Comparison of ENCODE assay signal across 8 cellular contexts in genomic region chr15:48358229-48358641, GRCh38. TPM values are rescaled to one million over a fixed set of nuclear protein-coding genes. Genes with fewer than 3 reads are reported as not detected.
DNase-seq lines count a peak whose midpoint lies in the region; ATAC-seq and TF ChIP-seq lines count a peak whose summit lies in the region.

No MANE protein-coding gene starts in this region.

- peak; percentile 41 for ATAC-seq in HG03108 (IDR thresholded peaks at IDR 0.05; ENCODE audit: unreplicated experiment)
- no peak for ATAC-seq in stimulated activated naive CD8-positive, alpha-beta T cell treated with anti-CD3 and anti-CD28 coated beads, Interleukin-15, amount 100 ng/mL, for 72 hours

- no peaks in the 10 kb centered on the region for H3K36me3 Mint-ChIP-seq in Caco-2 (ENCODE audit: insufficient read depth, unreplicated experiment)

- no peaks in the 10 kb centered on the region for H4K20me1 ChIP-seq in SU-DHL-6 (ENCODE audit: low read depth, low read length)

- no peaks in the 10 kb centered on the region for H3K9me3 ChIP-seq in Caco-2
- H3K9me3 ChIP-seq in SU-DHL-6 (ENCODE audit: insufficient read depth, low read length), result no peaks in the 10 kb centered on the region
- no peaks in the 10 kb centered on the region for H3K9me3 ChIP-seq in cardiac muscle cell (ENCODE audit: low read depth)
- no peaks in the 10 kb centered on the region for H3K9me3 ChIP-seq in stomach

- no peak overlapping the region for H3K27ac Mint-ChIP-seq in Caco-2 (ENCODE audit: unreplicated experiment)
- no peak overlapping the region for H3K27ac Mint-ChIP-seq in stimulated activated naive CD8-positive, alpha-beta T cell treated with anti-CD3 and anti-CD28 coated beads, Interleukin-15, amount 100 ng/mL, for 72 hours

- no peaks in the 10 kb centered on the region for H3K9me3 Mint-ChIP-seq in Caco-2 (ENCODE audit: unreplicated experiment)
- no peaks in the 10 kb centered on the region for H3K9me3 Mint-ChIP-seq in stimulated activated naive CD8-positive, alpha-beta T cell treated with anti-CD3 and anti-CD28 coated beads, Interleukin-15, amount 100 ng/mL, for 72 hours

- no peaks in the 10 kb centered on the region for H3K27me3 Mint-ChIP-seq in Caco-2 (ENCODE audit: insufficient read depth, unreplicated experiment)
- no peaks in the 10 kb centered on the region for H3K27me3 Mint-ChIP-seq in stimulated activated naive CD8-positive, alpha-beta T cell treated with anti-CD3 and anti-CD28 coated beads, Interleukin-15, amount 100 ng/mL, for 72 hours

- TF ChIP-seq POLR2A in stomach (IDR thresholded peaks at IDR 0.05) (no peak), lower leg skin (IDR thresholded peaks at IDR 0.05) (no peak)

- H2AFZ ChIP-seq in SU-DHL-6 (ENCODE audit: low read depth, low read length, severe bottlenecking), result no peak overlapping the region

- no peaks in the 10 kb centered on the region for H3K79me2 ChIP-seq in SU-DHL-6 (ENCODE audit: insufficient read depth, low read length)

- BruUV-seq in Caco-2 (replicated peaks; lab: Mats Ljungman, UMichigan), result no TSS peak

- H3K9me2 ChIP-seq in SU-DHL-6 (replicated peaks; ENCODE audit: insufficient read depth, low read length), result no peaks in the 10 kb centered on the region

- CTCF ChIA-PET in Caco-2 (lab: Charles Lee), result no interaction called here

- H3F3A ChIP-seq in SU-DHL-6 (ENCODE audit: insufficient read depth), result no peaks in the 10 kb centered on the region

- no peak overlapping the region for H3K9ac ChIP-seq in SU-DHL-6 (ENCODE audit: low read length)

- DNase-seq in Caco-2 (no peak), cardiac muscle cell (ENCODE audit: low read depth in 1 of 2, low spot score in 1 of 2) (peak; percentile 18 to 61), stomach (no peak), lower leg skin (ENCODE audit: low spot score in 2 of 2) (no peak)
- DNase-seq in activated CD8-positive, alpha-beta memory T cell treated with anti-CD3 and anti-CD28 coated beads, Interleukin-2, amount 50 U/mL, for 4 hours, result no peak
- no peak for DNase-seq in stimulated activated naive CD8-positive, alpha-beta T cell treated with anti-CD3 and anti-CD28 coated beads, Interleukin-15, amount 100 ng/mL, for 72 hours

- no peak for TF ChIP-seq EP300 in stomach (IDR thresholded peaks at IDR 0.05)

- no peaks in the 10 kb centered on the region for H3K36me3 ChIP-seq in Caco-2 (ENCODE audit: control insufficient read depth, insufficient read depth, low read length)
- no peaks in the 10 kb centered on the region for H3K36me3 ChIP-seq in SU-DHL-6 (ENCODE audit: low read length)
- H3K36me3 ChIP-seq in cardiac muscle cell, result no peaks in the 10 kb centered on the region
- no peaks in the 10 kb centered on the region for H3K36me3 ChIP-seq in stomach

- H3K4me1 ChIP-seq in Caco-2 (no peaks in the 10 kb centered on the region), cardiac muscle cell (ENCODE audit: low read depth) (no peaks in the 10 kb centered on the region), stomach (peaks cover 0 to 9% (median 4%) of the 10 kb centered on the region in 4 donors)

- intact Hi-C loops in Caco-2 (cut with micrococcal nuclease; ENCODE audit: unreplicated experiment) (loop anchor here (1.0 to 10.0 kb wide), 4 partner anchors 162 to 498 kb away; partner anchors contain the start of genes CEP152 and FBN1), stomach (cut with DNase I; ENCODE audit: low total_unique reads) (no loop called here), lower leg skin (cut with DNase I; ENCODE audit: low total_unique reads) (loop anchor here (10.0 kb wide), 1 partner anchor 447 kb away; no protein-coding TSS in a partner anchor)

- H3K27me3 ChIP-seq in Caco-2 (replicated peaks; ENCODE audit: control insufficient read depth, insufficient read depth, low read length) (no peaks in the 10 kb centered on the region), SU-DHL-6 (ENCODE audit: low read length) (no peaks in the 10 kb centered on the region), cardiac muscle cell (no peaks in the 10 kb centered on the region), stomach (no peaks in the 10 kb centered on the region)

- no peak overlapping the region for H3K27ac ChIP-seq in SU-DHL-6 (ENCODE audit: low read depth, low read length)
- no peak overlapping the region for H3K27ac ChIP-seq in cardiac muscle cell
- peak overlapping the region in 3 of 5 donors; percentile 12 to 25 (median 16) for H3K27ac ChIP-seq in stomach

- peak; percentile 45 to 59 for TF ChIP-seq CTCF in Caco-2 (IDR thresholded peaks at IDR 0.05; ENCODE audit: insufficient read depth in 1 of 2, low read depth in 1 of 2, low read length in 1 of 2, severe bottlenecking in 1 of 2, unreplicated experiment in 1 of 2)
- TF ChIP-seq CTCF in SU-DHL-6 (IDR thresholded peaks at IDR 0.05; ENCODE audit: insufficient read depth, low read length, poor library complexity, severe bottlenecking), result peak; percentile 25
- peak; percentile 60 for TF ChIP-seq CTCF in cardiac muscle cell (IDR thresholded peaks at IDR 0.05; ENCODE audit: low read depth, low read length)
- peak in 5 of 7 experiments; percentile 26 to 65 (median 56) for TF ChIP-seq CTCF in stomach (IDR thresholded peaks at IDR 0.05)
- no peak for TF ChIP-seq CTCF in lower leg skin (IDR thresholded peaks at IDR 0.05)

- no peak overlapping the region for H3K4me3 Mint-ChIP-seq in Caco-2 (ENCODE audit: unreplicated experiment)
- no peak overlapping the region for H3K4me3 Mint-ChIP-seq in stimulated activated naive CD8-positive, alpha-beta T cell treated with anti-CD3 and anti-CD28 coated beads, Interleukin-15, amount 100 ng/mL, for 72 hours

- H3K4me2 ChIP-seq in SU-DHL-6 (ENCODE audit: low read depth, low read length, poor library complexity, severe bottlenecking), result no peak overlapping the region

- peaks cover 13% of the 10 kb centered on the region for H3K4me1 Mint-ChIP-seq in Caco-2 (ENCODE audit: low read depth, unreplicated experiment)
- H3K4me1 Mint-ChIP-seq in stimulated activated naive CD8-positive, alpha-beta T cell treated with anti-CD3 and anti-CD28 coated beads, Interleukin-15, amount 100 ng/mL, for 72 hours, result no peaks in the 10 kb centered on the region

- POLR2A ChIA-PET in Caco-2 (lab: Charles Lee), result no interaction called here

- no peak overlapping the region for H3K4me3 ChIP-seq in Caco-2 (ENCODE audit: low read depth, low read length)
- no peak overlapping the region for H3K4me3 ChIP-seq in SU-DHL-6 (ENCODE audit: insufficient read depth, low read length, poor library complexity, severe bottlenecking)
- no peak overlapping the region for H3K4me3 ChIP-seq in cardiac muscle cell
- no peak overlapping the region for H3K4me3 ChIP-seq in stomach
- H3K4me3 ChIP-seq in lower leg skin (ENCODE audit: low read depth, poor library complexity, severe bottlenecking), result no peak overlapping the region

RNA-seq across cellular contexts. Expression of gene DUT, which starts 27.0 kb away (rescaled TPM):
- total RNA-seq in Caco-2 (2022) (82.4 and 84.1 TPM in 2 replicates), cardiac muscle cell (88.8 and 122 TPM in 2 replicates), stomach (100 to 1,000 TPM in 2 of 5 donors, 10 to 100 TPM in 2, 1 to 10 TPM in 1; 7.6 to 207 (median 27.5) TPM), lower leg skin (100 to 1,000 TPM in 1 of 4 donors, 10 to 100 TPM in 3; 69.6 to 140 (median 84.0) TPM)
- polyA plus RNA-seq in cardiac muscle cell (137 and 198 TPM in 2 replicates), stomach (10 to 100 TPM; 62.8 to 90.1 (median 76.4) TPM)

Comparison
In these comparisons a context has a peak if more than half of its experiments do, and no peak if none do; other contexts are left out.
1. DNase-seq: peak in cardiac muscle cell (2 of 2); none in Caco-2 (0 of 2), stomach (single experiment), activated CD8-positive, alpha-beta memory T cell treated with anti-CD3 and anti-CD28 coated beads, Interleukin-2, amount 50 U/mL, for 4 hours (single experiment), lower leg skin (0 of 2) and stimulated activated naive CD8-positive, alpha-beta T cell treated with anti-CD3 and anti-CD28 coated beads, Interleukin-15, amount 100 ng/mL, for 72 hours (0 of 2).
2. CTCF ChIP-seq: peak in Caco-2 (2 of 2), SU-DHL-6 (single experiment), cardiac muscle cell (single experiment) and stomach (5 of 7); none in lower leg skin (0 of 3).
3. H3K27ac ChIP-seq: peak in stomach (3 of 5); none in SU-DHL-6 (single experiment) and cardiac muscle cell (single experiment).